ENCODE assay signal across 8 cellular contexts in the genomic region with DNA sequence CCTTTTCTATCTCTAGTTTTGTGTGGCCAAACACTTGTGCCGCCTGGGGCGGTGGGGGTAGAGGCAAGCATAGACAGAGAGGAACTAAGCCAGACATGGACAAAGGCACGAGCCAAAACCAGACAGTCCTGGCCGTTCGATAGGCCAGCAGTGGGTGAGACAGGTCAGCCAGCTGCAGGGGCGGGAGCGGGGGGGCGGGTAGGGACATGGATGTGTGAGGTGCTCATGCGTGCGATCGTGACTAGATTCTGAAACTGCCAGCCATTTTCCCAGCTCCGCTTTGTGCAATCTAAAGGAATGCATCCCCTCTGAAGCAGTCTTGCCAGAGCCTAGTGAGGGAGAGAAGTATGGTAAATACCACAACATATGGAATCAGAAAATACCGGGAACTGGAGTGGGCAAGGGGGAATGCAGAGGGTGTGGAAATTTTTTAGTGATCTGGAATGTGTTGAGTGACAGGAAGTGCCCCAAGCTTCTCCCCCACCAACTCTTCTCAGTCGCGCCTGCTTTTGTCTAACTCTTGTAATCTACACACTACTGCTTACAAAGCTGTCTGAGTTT.
DNase-seq lines count a peak whose midpoint lies in the region; ATAC-seq and TF ChIP-seq lines count a peak whose summit lies in the region.

No MANE protein-coding gene starts in this region.

- H3K9ac ChIP-seq in SK-N-SH = peak overlapping the region; percentile 99

- H4K20me1 ChIP-seq in SK-N-SH (ENCODE audit: insufficient read depth) = no peaks in the 10 kb centered on the region

- peak; percentile 0 to 25; a peak in 3 of 4 replicates for TF ChIP-seq EP300 in SK-N-SH (IDR thresholded peaks at IDR 0.05; ENCODE audit: borderline replicate concordance in 1 of 2, low read depth in 1 of 2, low read length in 1 of 2)

- CTCF ChIA-PET in SK-N-SH (lab: Yijun Ruan, JAX) = interaction anchor here (0.8 to 11.8 kb wide), 10 partner anchors 12 to 113 kb away, joined by 3 to 83 read pairs (median 5); no protein-coding TSS in a partner anchor

- no peak; the same call in none of the 2 replicates for TF ChIP-seq RAD21 in SK-N-SH (IDR thresholded peaks at IDR 0.05; ENCODE audit: low read length)

- H3K9me3 ChIP-seq in MG63 = no peaks in the 10 kb centered on the region
- H3K9me3 ChIP-seq in SK-N-SH = no peaks in the 10 kb centered on the region
- no peaks in the 10 kb centered on the region for H3K9me3 ChIP-seq in psoas muscle

- intact Hi-C loops in psoas muscle (cut with DNase I) = loop anchor here in 1 of 2 donors (5.0 kb wide), 1 partner anchor 53 kb away; no protein-coding TSS in a partner anchor

- H3K27me3 ChIP-seq in MG63 = no peaks in the 10 kb centered on the region
- H3K27me3 ChIP-seq in SK-N-SH (ENCODE audit: insufficient read depth) = no peaks in the 10 kb centered on the region
- H3K27me3 ChIP-seq in psoas muscle (ENCODE audit: insufficient read depth in 3 of 3, low read length in 2 of 3) = no peaks in the 10 kb centered on the region

- H3K4me1 ChIP-seq in SK-N-SH (ENCODE audit: control insufficient read depth in 1 of 2, insufficient read depth in 2 of 2, low read depth in 1 of 2, low read length in 1 of 2) (peaks cover 32 to 37% of the 10 kb centered on the region in 2 experiments; a peak in 3 of 4 replicates), psoas muscle (peaks cover 43% of the 10 kb centered on the region)

- DNase-seq in COR-L47 (lab: John Stamatoyannopoulos, UW) (peak; percentile 70), MG63 (peak; percentile 99), SK-N-SH (peak; percentile 71), astrocyte of the hippocampus (ENCODE audit: low read depth, low spot score) (peak; percentile 96), hepatic stellate cell (ENCODE audit: low spot score) (peak; percentile 69), psoas muscle (peak; percentile 82 to 88)

- POLR2A ChIA-PET in SK-N-SH (lab: Yijun Ruan, JAX) = interaction anchor here (1.0 to 2.5 kb wide), 4 partner anchors 32 to 53 kb away, joined by 3 to 17 read pairs (median 4); no protein-coding TSS in a partner anchor

- peaks cover 30% of the 10 kb centered on the region for H3F3A ChIP-seq in SK-N-SH (replicated peaks; ENCODE audit: insufficient read depth)

- no peaks in the 10 kb centered on the region for H3K9me2 ChIP-seq in SK-N-SH

- H3K79me2 ChIP-seq in SK-N-SH (ENCODE audit: insufficient read depth) = peaks cover 58% of the 10 kb centered on the region

- H3K4me3 ChIP-seq in MG63 (peak overlapping the region; percentile 66), SK-N-SH (ENCODE audit: low read depth in 2 of 2, low read length in 1 of 2) (peak overlapping the region; percentile 83 to 85), psoas muscle (peak overlapping the region; percentile 74)

- TF ChIP-seq CTCF in SK-N-SH (IDR thresholded peaks at IDR 0.05) = no peak
- TF ChIP-seq CTCF in psoas muscle (IDR thresholded peaks at IDR 0.05) = no peak

- H2AFZ ChIP-seq in SK-N-SH (ENCODE audit: low read depth) = no peak overlapping the region

- H3K4me2 ChIP-seq in SK-N-SH = peak overlapping the region; percentile 64

- WGBS in SK-N-SH (ENCODE audit: low lambda C conversion rate) = 2% methylated on average over 15 of the region's 15 CpGs
- 0 to 1% (median 1%) methylated on average over 15 of the region's 15 CpGs for WGBS in psoas muscle, 3 donors

- ATAC-seq in GM21529 (IDR thresholded peaks at IDR 0.05; ENCODE audit: unreplicated experiment) (peak; percentile 63), psoas muscle (peak; percentile 86 to 88 (median 87)), HG03521 (IDR thresholded peaks at IDR 0.05; ENCODE audit: unreplicated experiment) (no peak)

- no peaks in the 10 kb centered on the region; the same call in 1 of the 2 replicates for H3K36me3 ChIP-seq in MG63
- peaks cover 0 to 13% of the 10 kb centered on the region in 2 experiments for H3K36me3 ChIP-seq in SK-N-SH (replicated peaks in 1 of 2; ENCODE audit: control insufficient read depth in 1 of 2, insufficient read depth in 2 of 2, low read length in 1 of 2)
- no peaks in the 10 kb centered on the region for H3K36me3 ChIP-seq in psoas muscle (ENCODE audit: insufficient read depth in 1 of 2, low read depth in 1 of 2)

- H3K27ac ChIP-seq in SK-N-SH (ENCODE audit: low read depth in 2 of 2, low read length in 1 of 2) (peak overlapping the region; percentile 97 to 100), psoas muscle (peak overlapping the region; percentile 80)

TF ChIP-seq in SK-N-SH, 30 proteins besides CTCF, POLR2A, EP300 and RAD21 (continues in another document):
- no peak for TF ChIP-seq FOXJ3 (CRISPR knock-in tag; IDR thresholded peaks at IDR 0.05)
- TF ChIP-seq FOSL2 (IDR thresholded peaks at IDR 0.05; ENCODE audit: borderline replicate concordance, low read depth) = no peak
- TF ChIP-seq, protein P1, sequence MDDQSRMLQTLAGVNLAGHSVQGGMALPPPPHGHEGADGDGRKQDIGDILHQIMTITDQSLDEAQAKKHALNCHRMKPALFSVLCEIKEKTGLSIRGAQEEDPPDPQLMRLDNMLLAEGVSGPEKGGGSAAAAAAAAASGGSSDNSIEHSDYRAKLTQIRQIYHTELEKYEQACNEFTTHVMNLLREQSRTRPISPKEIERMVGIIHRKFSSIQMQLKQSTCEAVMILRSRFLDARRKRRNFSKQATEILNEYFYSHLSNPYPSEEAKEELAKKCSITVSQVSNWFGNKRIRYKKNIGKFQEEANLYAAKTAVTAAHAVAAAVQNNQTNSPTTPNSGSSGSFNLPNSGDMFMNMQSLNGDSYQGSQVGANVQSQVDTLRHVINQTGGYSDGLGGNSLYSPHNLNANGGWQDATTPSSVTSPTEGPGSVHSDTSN (IDR thresholded peaks at IDR 0.05) = peak; percentile 84
- TF ChIP-seq RCOR1 (IDR thresholded peaks at IDR 0.05; ENCODE audit: low read length) = peak; percentile 91
- TF ChIP-seq, protein P2, sequence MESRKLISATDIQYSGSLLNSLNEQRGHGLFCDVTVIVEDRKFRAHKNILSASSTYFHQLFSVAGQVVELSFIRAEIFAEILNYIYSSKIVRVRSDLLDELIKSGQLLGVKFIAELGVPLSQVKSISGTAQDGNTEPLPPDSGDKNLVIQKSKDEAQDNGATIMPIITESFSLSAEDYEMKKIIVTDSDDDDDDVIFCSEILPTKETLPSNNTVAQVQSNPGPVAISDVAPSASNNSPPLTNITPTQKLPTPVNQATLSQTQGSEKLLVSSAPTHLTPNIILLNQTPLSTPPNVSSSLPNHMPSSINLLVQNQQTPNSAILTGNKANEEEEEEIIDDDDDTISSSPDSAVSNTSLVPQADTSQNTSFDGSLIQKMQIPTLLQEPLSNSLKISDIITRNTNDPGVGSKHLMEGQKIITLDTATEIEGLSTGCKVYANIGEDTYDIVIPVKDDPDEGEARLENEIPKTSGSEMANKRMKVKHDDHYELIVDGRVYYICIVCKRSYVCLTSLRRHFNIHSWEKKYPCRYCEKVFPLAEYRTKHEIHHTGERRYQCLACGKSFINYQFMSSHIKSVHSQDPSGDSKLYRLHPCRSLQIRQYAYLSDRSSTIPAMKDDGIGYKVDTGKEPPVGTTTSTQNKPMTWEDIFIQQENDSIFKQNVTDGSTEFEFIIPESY (IDR thresholded peaks at IDR 0.05; ENCODE audit: borderline replicate concordance, low read depth) = no peak
- no peak for TF ChIP-seq MEF2A (IDR thresholded peaks at IDR 0.05; ENCODE audit: borderline replicate concordance, low read depth)
- TF ChIP-seq SIN3A (IDR thresholded peaks at IDR 0.05; ENCODE audit: borderline replicate concordance, low read depth, low read length) = peak; percentile 93; the same call in 1 of the 2 replicates
- TF ChIP-seq, protein P3, sequence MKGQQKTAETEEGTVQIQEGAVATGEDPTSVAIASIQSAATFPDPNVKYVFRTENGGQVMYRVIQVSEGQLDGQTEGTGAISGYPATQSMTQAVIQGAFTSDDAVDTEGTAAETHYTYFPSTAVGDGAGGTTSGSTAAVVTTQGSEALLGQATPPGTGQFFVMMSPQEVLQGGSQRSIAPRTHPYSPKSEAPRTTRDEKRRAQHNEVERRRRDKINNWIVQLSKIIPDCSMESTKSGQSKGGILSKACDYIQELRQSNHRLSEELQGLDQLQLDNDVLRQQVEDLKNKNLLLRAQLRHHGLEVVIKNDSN (IDR thresholded peaks at IDR 0.05; ENCODE audit: borderline replicate concordance, low read depth) = no peak
- peak; percentile 83; the same call in 1 of the 2 replicates for TF ChIP-seq YY1 (IDR thresholded peaks at IDR 0.05; ENCODE audit: low read depth)
- peak; percentile 61 for TF ChIP-seq TCF12 (IDR thresholded peaks at IDR 0.05)
- no peak for TF ChIP-seq EZH2phosphoT487 (IDR thresholded peaks at IDR 0.05; ENCODE audit: borderline replicate concordance, low read depth)
- peak; percentile 37 for TF ChIP-seq NFIC (IDR thresholded peaks at IDR 0.05; ENCODE audit: borderline replicate concordance)
- TF ChIP-seq, protein P4, sequence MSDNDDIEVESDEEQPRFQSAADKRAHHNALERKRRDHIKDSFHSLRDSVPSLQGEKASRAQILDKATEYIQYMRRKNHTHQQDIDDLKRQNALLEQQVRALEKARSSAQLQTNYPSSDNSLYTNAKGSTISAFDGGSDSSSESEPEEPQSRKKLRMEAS (IDR thresholded peaks at IDR 0.05; ENCODE audit: low read depth) = no peak; the same call in 1 of the 2 replicates
- TF ChIP-seq RXRA (IDR thresholded peaks at IDR 0.05; ENCODE audit: borderline replicate concordance, low read depth) = peak; percentile 75; the same call in 1 of the 2 replicates
- TF ChIP-seq CHD2 (IDR thresholded peaks at IDR 0.05; ENCODE audit: low read length, partially characterized antibody) = no peak
- TF ChIP-seq NRF1 (IDR thresholded peaks at IDR 0.05; ENCODE audit: low read depth, low read length) = peak; percentile 62
- TF ChIP-seq ELF1 (IDR thresholded peaks at IDR 0.05) = peak; percentile 44; the same call in 1 of the 2 replicates
- TF ChIP-seq SMC3 (IDR thresholded peaks at IDR 0.05; ENCODE audit: low read depth, low read length) = peak; percentile 13; the same call in 1 of the 2 replicates
- peak; percentile 74; the same call in 1 of the 2 replicates for TF ChIP-seq TAF1 (IDR thresholded peaks at IDR 0.05; ENCODE audit: borderline replicate concordance, low read depth, low read length)
- TF ChIP-seq, protein P5, sequence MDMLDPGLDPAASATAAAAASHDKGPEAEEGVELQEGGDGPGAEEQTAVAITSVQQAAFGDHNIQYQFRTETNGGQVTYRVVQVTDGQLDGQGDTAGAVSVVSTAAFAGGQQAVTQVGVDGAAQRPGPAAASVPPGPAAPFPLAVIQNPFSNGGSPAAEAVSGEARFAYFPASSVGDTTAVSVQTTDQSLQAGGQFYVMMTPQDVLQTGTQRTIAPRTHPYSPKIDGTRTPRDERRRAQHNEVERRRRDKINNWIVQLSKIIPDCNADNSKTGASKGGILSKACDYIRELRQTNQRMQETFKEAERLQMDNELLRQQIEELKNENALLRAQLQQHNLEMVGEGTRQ (IDR thresholded peaks at IDR 0.05; ENCODE audit: borderline replicate concordance, low read depth, low read length) = no peak
- TF ChIP-seq POLR2AphosphoS5 (IDR thresholded peaks at IDR 0.05; ENCODE audit: low read depth, low read length) = peak; percentile 91
